11 cellular contexts compared by ENCODE assay signal in genomic region chrX:132266583-132267355, GRCh38. TPM values are rescaled to one million over a fixed set of nuclear protein-coding genes. Genes with fewer than 3 reads are reported as not detected.
A peak's percentile ranks its signal among the peaks of the same experiment; 100 is the strongest.
DNase-seq lines count a peak whose midpoint lies in the region; ATAC-seq and TF ChIP-seq lines count a peak whose summit lies in the region.
"Had no signal": no experiment of that assay in that cellular context is flagged by ENCODE, and none has a peak within 500 bp of the region (broad histone marks: within the 10 kb centered on the region; RNA-seq: fewer than 3 reads in every experiment).

No MANE protein-coding gene starts in this region.

- no peaks in the 10 kb centered on the region for H3K27me3 ChIP-seq in GM23248 (replicated peaks; ENCODE audit: insufficient read depth)
- H3K27me3 ChIP-seq in heart right ventricle, result peaks cover 0 to 16% (median 0%) of the 10 kb centered on the region in 7 donors

- ATAC-seq in heart right ventricle, result no peak

- H3K27ac ChIP-seq in GM23248, result no peak overlapping the region; the same call in 1 of the 2 replicates
- H3K27ac ChIP-seq in heart right ventricle, result no peak overlapping the region
- H3K27ac ChIP-seq: WERI-Rb-1 had no signal

- no peaks in the 10 kb centered on the region for H3K36me3 ChIP-seq in GM23248 (ENCODE audit: low read depth)
- H3K36me3 ChIP-seq in heart right ventricle, result no peaks in the 10 kb centered on the region
- H3K36me3 ChIP-seq: WERI-Rb-1 had no signal

- TF ChIP-seq CTCF in heart right ventricle (IDR thresholded peaks at IDR 0.05), result no peak

- H3K79me2 ChIP-seq in GM23248 (ENCODE audit: insufficient read depth), result no peaks in the 10 kb centered on the region

- in situ Hi-C loops in GM23248 (cut with MboI), result no loop called here

- H3K4me1 ChIP-seq in GM23248 (ENCODE audit: insufficient read depth) (peaks cover 23% of the 10 kb centered on the region), heart right ventricle (peaks cover 0 to 5% (median 0%) of the 10 kb centered on the region in 9 donors)

- no peak overlapping the region for H3K9ac ChIP-seq in GM23248

- no peak overlapping the region for H3K4me2 ChIP-seq in GM23248 (ENCODE audit: unreplicated experiment)

- no peak overlapping the region for H2AFZ ChIP-seq in GM23248

- 91 to 100% methylated on average over 1 of the region's 1 CpG for WGBS in GM23248 (ENCODE audit: low coverage in 1 of 2, low lambda C conversion rate in 2 of 2, missing lambda C conversion rate in 2 of 2), 2 experiments
- 71 to 78% methylated on average over 1 of the region's 1 CpG for WGBS in heart right ventricle, 2 donors

- H3K9me3 ChIP-seq in GM23248 (ENCODE audit: low read depth) (no peaks in the 10 kb centered on the region), heart right ventricle (no peaks in the 10 kb centered on the region)

- H4K20me1 ChIP-seq in GM23248 (ENCODE audit: insufficient read depth), result no peaks in the 10 kb centered on the region

- no peaks in the 10 kb centered on the region for H3K9me2 ChIP-seq in GM23248 (ENCODE audit: insufficient read depth)

- H3F3A ChIP-seq in GM23248 (ENCODE audit: insufficient read depth), result peaks cover 9% of the 10 kb centered on the region; the same call in 1 of the 2 replicates

- H3K4me3 ChIP-seq in GM23248 (no peak overlapping the region), heart right ventricle (no peak overlapping the region)

- intact Hi-C loops in heart right ventricle (cut with DNase I), result no loop called here

- peak; percentile 17 for DNase-seq in activated CD4-positive, alpha-beta T cell treated with anti-CD3 and anti-CD28 coated beads for 48 hours
- DNase-seq in activated CD4-positive, alpha-beta T cell treated with anti-CD3 and anti-CD28 coated beads, Interleukin-2, amount 50 U/mL, for 4 hours, result no peak
- DNase-seq in GM23248, result peak; percentile 57
- DNase-seq in amniotic stem cell (lab: John Stamatoyannopoulos, UW), result peak; percentile 7
- peak; percentile 2 for DNase-seq in renal cortical epithelial cell (ENCODE audit: low read depth)
- DNase-seq in AG20443 (ENCODE audit: low spot score), result no peak
- no peak for DNase-seq in heart right ventricle
- no peak for DNase-seq in NCI-H2171 treated with DMSO at 0.1 percent for 48 hours (lab: John Stamatoyannopoulos, UW)
- DNase-seq: effector CD8-positive, alpha-beta T cell; NCI-H446; WERI-Rb-1 had no signal

RNA-seq across cellular contexts. Expression of gene RAP2C, which starts 47.5 kb away (rescaled TPM):
- total RNA-seq in GM23248 (2014; rRNA removed; shearing (Covaris generic)), result 18.3 and 21.2 TPM in 2 replicates
- 15.2 and 15.7 TPM in 2 replicates for polyA plus RNA-seq in GM23248 (2016; fragmentation: Nextera tagmentation; extraction: Ambion mirVana)
- total RNA-seq in renal cortical epithelial cell, result 22.9 and 26.9 TPM in 2 replicates
- total RNA-seq in heart right ventricle, result 10 to 100 TPM; 14.3 to 27.7 (median 16.5) TPM
- 10 to 100 TPM in 1 of 2 donors, 1 to 10 TPM in 1; 7.6 to 20.8 TPM for polyA plus RNA-seq in heart right ventricle

Comparison
In these comparisons a context has a peak if more than half of its experiments do, and no peak if none do; other contexts are left out.
1. DNase-seq: peak in activated CD4-positive, alpha-beta T cell treated with anti-CD3 and anti-CD28 coated beads for 48 hours (single experiment), GM23248 (single experiment), amniotic stem cell (single experiment) and renal cortical epithelial cell (single experiment); none in activated CD4-positive, alpha-beta T cell treated with anti-CD3 and anti-CD28 coated beads, Interleukin-2, amount 50 U/mL, for 4 hours (0 of 2), AG20443 (single experiment), heart right ventricle (0 of 2) and NCI-H2171 treated with DMSO at 0.1 percent for 48 hours (single experiment).